8 cellular contexts compared by ENCODE assay signal in genomic region chr6:158233214-158233795, GRCh38.
DNase-seq lines count a peak whose midpoint lies in the region; ATAC-seq, FAIRE-seq and TF ChIP-seq lines count a peak whose summit lies in the region.

No MANE protein-coding gene starts in this region.

- H3K27me3 Mint-ChIP-seq in activated T-helper 17 cell treated with anti-CD3 and anti-CD28 coated beads, Interleukin-2, amount 50 U/mL, for 72 hours, result no peaks in the 10 kb centered on the region
- no peaks in the 10 kb centered on the region for H3K27me3 Mint-ChIP-seq in stimulated activated naive B cell treated with anti-CD40 and anti-IgM and Interleukin-4, amounts not matched to agents 10 μg/mL and 1 μg/mL and 100 μg/mL, for 72 hours

- FAIRE-seq in A549 (lab: Jason Lieb, UNC), result no peak

- ATAC-seq in A549 (0 out of 6 replicates have a peak, but pooled peaks of 1 of the 2 experiments have one; percentile 14), GM21447 (IDR thresholded peaks at IDR 0.05; ENCODE audit: unreplicated experiment) (peak; percentile 3), foreskin keratinocyte (no peak)
- no peak for ATAC-seq in activated T-helper 17 cell treated with anti-CD3 and anti-CD28 coated beads, Interleukin-2, amount 50 U/mL, for 72 hours (replicated peaks)
- ATAC-seq in stimulated activated naive B cell treated with anti-CD40 and anti-IgM and Interleukin-4, amounts not matched to agents 10 μg/mL and 1 μg/mL and 100 μg/mL, for 72 hours (replicated peaks), result peak in 1 of 2 donors; percentile 13

- TF ChIP-seq POLR2A in A549 (IDR thresholded peaks at IDR 0.05; ENCODE audit: low read length), result no peak

- H3K27ac Mint-ChIP-seq in activated T-helper 17 cell treated with anti-CD3 and anti-CD28 coated beads, Interleukin-2, amount 50 U/mL, for 72 hours, result peak overlapping the region; percentile 38
- peak overlapping the region; percentile 91 for H3K27ac Mint-ChIP-seq in stimulated activated naive B cell treated with anti-CD40 and anti-IgM and Interleukin-4, amounts not matched to agents 10 μg/mL and 1 μg/mL and 100 μg/mL, for 72 hours

- CTCF ChIA-PET in A549 (lab: Yijun Ruan, JAX), result interaction anchor here (1.4 to 1.8 kb wide), 2 partner anchors 9 to 12 kb away, joined by 4 to 6 read pairs; no protein-coding TSS in a partner anchor

- H3K4me2 ChIP-seq in A549, result peak overlapping the region; percentile 90

- H3K4me1 ChIP-seq in A549 (peaks cover 19% of the 10 kb centered on the region; the same call in 2 of the 3 replicates), foreskin keratinocyte (peaks cover 7% of the 10 kb centered on the region)

- no peak for DNase-seq in A549 (ENCODE audit: low read depth in 1 of 2, low spot score in 1 of 2)
- no peak for DNase-seq in stimulated activated naive B cell treated with anti-CD40 and anti-IgM and Interleukin-4, amounts not matched to agents 10 μg/mL and 1 μg/mL and 100 μg/mL, for 72 hours
- DNase-seq in NK-92 treated with Interleukin-12 subunit alpha and Interleukin-12 subunit beta, amount 100 ng/mL, for 24 hours (lab: John Stamatoyannopoulos, UW), result no peak
- DNase-seq in foreskin keratinocyte, result no peak
- no peak for DNase-seq in ACHN

- no peaks in the 10 kb centered on the region for H3K9me3 Mint-ChIP-seq in activated T-helper 17 cell treated with anti-CD3 and anti-CD28 coated beads, Interleukin-2, amount 50 U/mL, for 72 hours
- no peaks in the 10 kb centered on the region for H3K9me3 Mint-ChIP-seq in stimulated activated naive B cell treated with anti-CD40 and anti-IgM and Interleukin-4, amounts not matched to agents 10 μg/mL and 1 μg/mL and 100 μg/mL, for 72 hours

- H3K36me3 Mint-ChIP-seq in activated T-helper 17 cell treated with anti-CD3 and anti-CD28 coated beads, Interleukin-2, amount 50 U/mL, for 72 hours (ENCODE audit: low read depth), result no peaks in the 10 kb centered on the region
- no peaks in the 10 kb centered on the region for H3K36me3 Mint-ChIP-seq in stimulated activated naive B cell treated with anti-CD40 and anti-IgM and Interleukin-4, amounts not matched to agents 10 μg/mL and 1 μg/mL and 100 μg/mL, for 72 hours

- POLR2A ChIA-PET in A549 (lab: Yijun Ruan, JAX), result interaction anchor here (0.5 kb wide), 1 partner anchor 49 kb away, joined by 7 read pairs; no protein-coding TSS in a partner anchor

- 54% methylated on average over 13 of the region's 13 CpGs for WGBS in A549 (ENCODE audit: missing lambda C conversion rate)

- TF ChIP-seq CTCF in A549 (IDR thresholded peaks at IDR 0.05) (no peak), foreskin keratinocyte (conservative IDR thresholded peaks at IDR 0.05) (no peak)

- no peaks in the 10 kb centered on the region for H3K9me3 ChIP-seq in A549

- TF ChIP-seq EP300 in A549 (IDR thresholded peaks at IDR 0.05), result no peak

- H3K27me3 ChIP-seq in foreskin keratinocyte, result no peaks in the 10 kb centered on the region

- peak overlapping the region; percentile 96 for H3K4me3 ChIP-seq in A549
- H3K4me3 ChIP-seq in iPS-11a (ENCODE audit: low read depth, low read length), result peak overlapping the region; percentile 66

- in situ Hi-C loops in ACHN (cut with HindIII; ENCODE audit: low pct_ligation_motif_present, low pct_unique_long_range_greater_than_20kb, low sequenced_read_pairs), result no loop called here

- H3K4me1 Mint-ChIP-seq in activated T-helper 17 cell treated with anti-CD3 and anti-CD28 coated beads, Interleukin-2, amount 50 U/mL, for 72 hours, result peaks cover 29% of the 10 kb centered on the region
- H3K4me1 Mint-ChIP-seq in stimulated activated naive B cell treated with anti-CD40 and anti-IgM and Interleukin-4, amounts not matched to agents 10 μg/mL and 1 μg/mL and 100 μg/mL, for 72 hours, result peaks cover 24 to 39% of the 10 kb centered on the region in 2 donors

- H3K27ac ChIP-seq in A549 (peak overlapping the region; percentile 100; a peak in 5 of 6 replicates), foreskin keratinocyte (no peak overlapping the region)

- H3K4me3 Mint-ChIP-seq in activated T-helper 17 cell treated with anti-CD3 and anti-CD28 coated beads, Interleukin-2, amount 50 U/mL, for 72 hours, result peak overlapping the region; percentile 86
- peak overlapping the region; percentile 90 to 93 for H3K4me3 Mint-ChIP-seq in stimulated activated naive B cell treated with anti-CD40 and anti-IgM and Interleukin-4, amounts not matched to agents 10 μg/mL and 1 μg/mL and 100 μg/mL, for 72 hours

- TF ChIP-seq RAD21 in A549 (conservative IDR thresholded peaks at IDR 0.05 in 1 of 2, IDR thresholded peaks at IDR 0.05 in 1 of 2), result no peak

TF ChIP-seq in A549, 52 proteins besides CTCF, POLR2A, EP300 and RAD21:
- TF ChIP-seq, protein P1, sequence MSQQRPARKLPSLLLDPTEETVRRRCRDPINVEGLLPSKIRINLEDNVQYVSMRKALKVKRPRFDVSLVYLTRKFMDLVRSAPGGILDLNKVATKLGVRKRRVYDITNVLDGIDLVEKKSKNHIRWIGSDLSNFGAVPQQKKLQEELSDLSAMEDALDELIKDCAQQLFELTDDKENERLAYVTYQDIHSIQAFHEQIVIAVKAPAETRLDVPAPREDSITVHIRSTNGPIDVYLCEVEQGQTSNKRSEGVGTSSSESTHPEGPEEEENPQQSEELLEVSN (IDR thresholded peaks at IDR 0.05; ENCODE audit: borderline replicate concordance, low read depth), result no peak
